In genomic region chr16:87681990-87682570, GRCh38 we compare ENCODE assay signal across 8 cellular contexts.
A peak's percentile ranks its signal among the peaks of the same experiment; 100 is the strongest.
DNase-seq lines count a peak whose midpoint lies in the region; ATAC-seq and TF ChIP-seq lines count a peak whose summit lies in the region.

No MANE protein-coding gene starts in this region.

- H3K4me1 ChIP-seq in PC-3 (ENCODE audit: insufficient read depth, low read length) = no peaks in the 10 kb centered on the region

- CTCF ChIA-PET in PC-3 (lab: Charles Lee) = no interaction called here

- intact Hi-C loops in PC-3 (cut with micrococcal nuclease) = no loop called here

- no peak overlapping the region for H3K9ac ChIP-seq in PC-3 (ENCODE audit: low read length)

- peak; percentile 16 for DNase-seq in GF-D8 (lab: John Stamatoyannopoulos, UW)
- no peak for DNase-seq in PC-3
- peak; percentile 73 for DNase-seq in fibroblast of peridontal ligament (ENCODE audit: extremely low read depth)
- no peak for DNase-seq in activated gamma-delta T cell treated with Interleukin-2 at 50 U/mL for 16 hours
- no peak for DNase-seq in cerebellar cortex (ENCODE audit: low spot score)
- no peak for DNase-seq in T-helper 9 cell

- BruUV-seq in PC-3 (replicated peaks; lab: Mats Ljungman, UMichigan) = no TSS peak

- H3F3A ChIP-seq in PC-3 (ENCODE audit: low read length, unreplicated experiment) = no peaks in the 10 kb centered on the region

- H3K27me3 ChIP-seq in PC-3 (ENCODE audit: low read length) = no peaks in the 10 kb centered on the region

- peak overlapping the region; percentile 76 for H3K27ac ChIP-seq in 22Rv1
- no peak overlapping the region for H3K27ac ChIP-seq in PC-3 (ENCODE audit: low read length)

- no peaks in the 10 kb centered on the region for H3K9me3 ChIP-seq in PC-3 (ENCODE audit: low read length)

- TF ChIP-seq CTCF in 22Rv1 (IDR thresholded peaks at IDR 0.05) (peak; percentile 49), PC-3 (conservative IDR thresholded peaks at IDR 0.05; ENCODE audit: low read depth, low read length) (peak; percentile 52; the same call in 1 of the 2 replicates)

- no peaks in the 10 kb centered on the region for H3K79me2 ChIP-seq in PC-3 (ENCODE audit: low read length)

- H3K9me2 ChIP-seq in PC-3 (replicated peaks; ENCODE audit: low read length) = no peaks in the 10 kb centered on the region

- POLR2A ChIA-PET in PC-3 (lab: Charles Lee; ENCODE audit: unreplicated experiment) = no interaction called here

- ATAC-seq in PC-3 = peak; percentile 50; the same call in 1 of the 2 replicates
- no peak for ATAC-seq in HG03095 (IDR thresholded peaks at IDR 0.05; ENCODE audit: unreplicated experiment)

- H4K20me1 ChIP-seq in PC-3 (ENCODE audit: low read length) = no peaks in the 10 kb centered on the region

- H2AFZ ChIP-seq in PC-3 (ENCODE audit: low read length) = no peak overlapping the region

- H3K4me2 ChIP-seq in PC-3 (ENCODE audit: low read length) = no peak overlapping the region

- H3K36me3 ChIP-seq in PC-3 (ENCODE audit: low read depth, low read length) = no peaks in the 10 kb centered on the region

- no peak overlapping the region for H3K4me3 ChIP-seq in PC-3 (ENCODE audit: low read length)

Comparison
In these comparisons a context has a peak if more than half of its experiments do, and no peak if none do; other contexts are left out.
1. DNase-seq: peak in GF-D8 (single experiment) and fibroblast of peridontal ligament (single experiment); none in PC-3 (single experiment), activated gamma-delta T cell treated with Interleukin-2 at 50 U/mL for 16 hours (single experiment), cerebellar cortex (single experiment) and T-helper 9 cell (single experiment).